8 cellular contexts compared by ENCODE assay signal in genomic region chr20:45812157-45813005, GRCh38. TPM values are rescaled to one million over a fixed set of nuclear protein-coding genes. Genes with fewer than 3 reads are reported as not detected.
A peak's percentile ranks its signal among the peaks of the same experiment; 100 is the strongest.
DNase-seq lines count a peak whose midpoint lies in the region; ATAC-seq and TF ChIP-seq lines count a peak whose summit lies in the region.

Gene UBE2C, plus strand, starts transcription at chr20:45812644. Its CDS starts 52 bp downstream, at chr20:45812696.

- H3K4me3 Mint-ChIP-seq in nephron: peak within 1 kb of the TSS; percentile 90 to 94 (median 93)

- peak within 1 kb of the TSS; percentile 100 for H3K4me3 ChIP-seq in Loucy (ENCODE audit: low read length, poor library complexity, severe bottlenecking)
- peak within 1 kb of the TSS; percentile 91 for H3K4me3 ChIP-seq in RWPE2 (ENCODE audit: severe bottlenecking)
- H3K4me3 ChIP-seq in fibroblast of the aortic adventitia (ENCODE audit: low read depth, low read length): peak within 1 kb of the TSS; percentile 82

- peaks cover 59% of the 10 kb centered on the region for H3K79me2 ChIP-seq in Loucy (ENCODE audit: insufficient read depth, low read length)

- H3K9me2 ChIP-seq in Loucy (replicated peaks; ENCODE audit: low read depth, low read length): no peaks in the 10 kb centered on the region

- peak; percentile 99 for DNase-seq in EH (ENCODE audit: low read depth)
- DNase-seq in H4 (ENCODE audit: low spot score): peak; percentile 99
- DNase-seq in RWPE2 (ENCODE audit: low spot score): peak; percentile 100
- peak; percentile 87 for DNase-seq in activated T-helper 9 cell treated with anti-CD3 and anti-CD28 coated beads, Interleukin-2, amount 50 U/mL, for 16 hours (ENCODE audit: low read depth)
- DNase-seq in fibroblast of the aortic adventitia (ENCODE audit: low read depth): peak; percentile 100
- DNase-seq in stimulated activated naive CD8-positive, alpha-beta T cell treated with anti-CD3 and anti-CD28 coated beads, Interleukin-15, Interleukin-2, amounts not matched to agents 100 U/mL and 50 U/mL, for 24 hours: peak; percentile 94

- H3K9ac ChIP-seq in Loucy (ENCODE audit: low read depth, low read length, poor library complexity, severe bottlenecking): peak within 1 kb of the TSS; percentile 99

- H3K4me1 Mint-ChIP-seq in nephron: peaks cover 25% of the 10 kb centered on the region

- H3K36me3 ChIP-seq in Loucy (ENCODE audit: insufficient read depth, low read length): peaks cover 45% of the 10 kb centered on the region; the same call in 1 of the 2 replicates
- H3K36me3 ChIP-seq in RWPE2 (ENCODE audit: low read depth): peaks cover 88% of the 10 kb centered on the region

- ATAC-seq in RWPE2 (ENCODE audit: low read depth): peak; percentile 98
- peak; percentile 100 for ATAC-seq in stimulated activated naive CD8-positive, alpha-beta T cell treated with anti-CD3 and anti-CD28 coated beads, Interleukin-15, Interleukin-2, amounts not matched to agents 100 U/mL and 50 U/mL, for 24 hours

- H3K27me3 Mint-ChIP-seq in nephron (ENCODE audit: low read depth): no peaks in the 10 kb centered on the region

- H3K9me3 ChIP-seq in Loucy (ENCODE audit: insufficient read depth, low read depth, low read length): no peaks in the 10 kb centered on the region
- H3K9me3 ChIP-seq in RWPE2 (ENCODE audit: severe bottlenecking): no peaks in the 10 kb centered on the region

- H3K4me1 ChIP-seq in Loucy (ENCODE audit: insufficient read depth, low read length, poor library complexity, severe bottlenecking) (peaks cover 38% of the 10 kb centered on the region), RWPE2 (ENCODE audit: insufficient read depth, poor library complexity, severe bottlenecking) (peaks cover 8% of the 10 kb centered on the region)

- TF ChIP-seq CTCF in Loucy (conservative IDR thresholded peaks at IDR 0.05; ENCODE audit: low read length): no peak
- TF ChIP-seq CTCF in RWPE2 (IDR thresholded peaks at IDR 0.05; ENCODE audit: poor library complexity, severe bottlenecking): no peak
- TF ChIP-seq CTCF in fibroblast of the aortic adventitia (IDR thresholded peaks at IDR 0.05; ENCODE audit: insufficient read depth, low read length): no peak
- no peak for TF ChIP-seq CTCF in nephron (IDR thresholded peaks at IDR 0.05; ENCODE audit: unreplicated experiment in 3 of 3)

- peaks cover 17% of the 10 kb centered on the region for H4K20me1 ChIP-seq in Loucy (ENCODE audit: insufficient read depth, low read length, poor library complexity, severe bottlenecking)

- peak within 1 kb of the TSS; percentile 86 for H3K4me2 ChIP-seq in Loucy (ENCODE audit: low read depth, low read length, poor library complexity, severe bottlenecking)

- no peaks in the 10 kb centered on the region for H3K9me3 Mint-ChIP-seq in nephron

- H2AFZ ChIP-seq in Loucy (ENCODE audit: low read length): peak within 1 kb of the TSS; percentile 74

- H3K27me3 ChIP-seq in Loucy (ENCODE audit: insufficient read depth, low read length, poor library complexity, severe bottlenecking) (peaks cover 8% of the 10 kb centered on the region), RWPE2 (ENCODE audit: insufficient read depth, poor library complexity, severe bottlenecking) (no peaks in the 10 kb centered on the region)

- peak within 1 kb of the TSS; percentile 28 to 81 (median 68) for H3K27ac Mint-ChIP-seq in nephron

- H3F3A ChIP-seq in Loucy (ENCODE audit: low read depth): no peaks in the 10 kb centered on the region

- H3K36me3 Mint-ChIP-seq in nephron (ENCODE audit: low read depth): peaks cover 51% of the 10 kb centered on the region

- H3K27ac ChIP-seq in RWPE2 (ENCODE audit: poor library complexity, severe bottlenecking): peak within 1 kb of the TSS; percentile 65

RNA-seq across cellular contexts. Expression of gene UBE2C, which starts in this region (rescaled TPM):
- 194 and 288 TPM in 2 replicates for total RNA-seq in H4 (2014; rRNA removed; shearing (Covaris generic))
- 0.49 and 53.3 TPM in 2 replicates for total RNA-seq in fibroblast of the aortic adventitia (ENCODE audit: low replicate concordance)

Comparison
In these comparisons a context has a peak if more than half of its experiments do, and no peak if none do; other contexts are left out.
1. Peak in every context shown above with its lines: DNase-seq, ATAC-seq, H3K4me3 ChIP-seq and H3K27ac ChIP-seq.